8 cellular contexts compared by ENCODE assay signal in the genomic region with DNA sequence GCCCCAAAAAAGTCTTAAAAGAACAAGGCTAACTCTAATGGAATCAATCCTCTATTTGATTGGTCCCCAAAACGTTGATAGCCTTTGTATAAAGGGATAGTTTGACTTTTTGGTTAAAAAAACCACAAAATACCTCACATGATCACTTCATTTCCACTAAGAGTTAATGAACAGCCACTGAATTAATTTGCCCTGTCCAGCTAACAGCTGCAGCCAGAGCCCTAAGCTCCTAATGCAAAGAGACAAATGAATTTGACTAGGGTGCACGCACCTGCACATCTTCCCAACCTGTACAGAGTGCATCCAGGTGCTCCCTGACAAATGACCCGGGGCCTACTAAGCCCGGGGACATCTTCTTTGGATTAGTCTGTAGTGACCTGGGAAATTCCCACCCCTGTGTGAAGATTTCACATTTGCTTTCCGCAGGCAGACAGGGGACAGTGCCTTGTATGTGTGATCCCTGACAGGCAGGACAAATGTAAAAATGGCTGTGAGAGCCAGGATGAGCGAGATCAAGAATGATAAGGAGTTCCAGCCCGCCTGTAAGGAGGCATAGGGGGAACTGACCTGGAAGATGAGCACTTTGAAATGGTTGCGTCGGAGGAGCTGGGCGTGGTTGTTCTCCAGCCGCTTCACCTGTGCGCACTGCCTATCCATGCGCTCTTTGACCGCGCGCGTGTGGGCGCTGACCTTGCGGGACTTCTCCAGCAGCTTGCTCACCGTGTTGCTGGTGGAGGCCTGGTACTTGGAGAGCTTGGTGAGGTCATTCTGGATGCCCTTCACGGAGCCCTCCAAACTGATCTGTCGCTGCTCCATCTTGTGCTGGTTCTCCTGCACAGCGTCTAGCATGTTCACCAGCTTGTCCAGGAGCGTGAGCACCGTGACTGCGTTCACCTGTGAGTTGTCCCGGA. TPM values are rescaled to one million over a fixed set of nuclear protein-coding genes. Genes with fewer than 3 reads are reported as not detected.
A peak's percentile ranks its signal among the peaks of the same experiment; 100 is the strongest.
DNase-seq lines count a peak whose midpoint lies in the region; ATAC-seq, FAIRE-seq and TF ChIP-seq lines count a peak whose summit lies in the region.

No MANE protein-coding gene starts in this region.

- intact Hi-C loops in GM12878 (cut with micrococcal nuclease; ENCODE audit: unreplicated experiment) = no loop called here

- no peak for TF ChIP-seq RAD21 in GM12878 (IDR thresholded peaks at IDR 0.05; ENCODE audit: insufficient read depth, low read depth, low read length)

- TF ChIP-seq CTCF in GM12878 (IDR thresholded peaks at IDR 0.05 in 2 of 3, conservative IDR thresholded peaks at IDR 0.05 in 1 of 3; ENCODE audit: control insufficient read depth in 2 of 3, extremely low read depth in 1 of 3, insufficient read depth in 1 of 3, low read depth in 3 of 3, low read length in 3 of 3) = no peak
- TF ChIP-seq CTCF in suprapubic skin (IDR thresholded peaks at IDR 0.05) = no peak

- SMC1A ChIA-PET in GM12878 (lab: Charles Lee; ENCODE audit: uncharacterized antibody, unreplicated experiment) = interaction anchor here (0.6 to 1.6 kb wide), 4 partner anchors 33 to 316 kb away, joined by 3 to 4 read pairs (median 4); no protein-coding TSS in a partner anchor

- TF ChIP-seq POLR2A in GM12878 (IDR thresholded peaks at IDR 0.05; ENCODE audit: low read depth, low read length) = no peak
- no peak for TF ChIP-seq POLR2A in suprapubic skin (IDR thresholded peaks at IDR 0.05)

- no peaks in the 10 kb centered on the region for H3K79me2 ChIP-seq in GM12878 (ENCODE audit: control insufficient read depth, insufficient read depth, low read length)

- peak overlapping the region; percentile 42; the same call in 1 of the 2 replicates for H3K4me2 ChIP-seq in GM12878 (ENCODE audit: control insufficient read depth, insufficient read depth)

- H3K9me3 ChIP-seq in GM12878 (replicated peaks; ENCODE audit: control insufficient read depth, insufficient read depth, low read length) (no peaks in the 10 kb centered on the region), suprapubic skin (no peaks in the 10 kb centered on the region)

- whole genome bisulfite sequencing in GM12878 (ENCODE audit: insufficient coverage, insufficient replicate concordance, low lambda C conversion rate, missing lambda C conversion rate) = 13% methylated on average over 27 of the region's 27 CpGs
- 80% methylated on average over 24 of the region's 27 CpGs for WGBS in suprapubic skin

- in situ Hi-C loops in GM12878 (cut with MboI) = no loop called here

- no peak overlapping the region for H3K27ac ChIP-seq in GM12878 (ENCODE audit: control insufficient read depth, insufficient read depth)
- H3K27ac ChIP-seq in suprapubic skin = peak overlapping the region; percentile 68

- no peak overlapping the region for H3K9ac ChIP-seq in GM12878 (ENCODE audit: control insufficient read depth, insufficient read depth, low read length)

- FAIRE-seq in GM12878 (lab: Jason Lieb, UNC) = no peak

- CTCF ChIA-PET in GM12878 (lab: Yijun Ruan, JAX) = interaction anchor here (0.6 to 1.4 kb wide), 3 partner anchors 16 to 246 kb away, joined by 3 to 4 read pairs (median 4); no protein-coding TSS in a partner anchor

- RAD21 ChIA-PET in GM12878 (lab: Charles Lee; ENCODE audit: unreplicated experiment) = no interaction called here

- ATAC-seq in HG02852 (IDR thresholded peaks at IDR 0.05; ENCODE audit: unreplicated experiment) (peak; percentile 19), GM12878 (peak; percentile 42), left lobe of liver (peak; percentile 20), GM18873 (IDR thresholded peaks at IDR 0.05; ENCODE audit: low FRiP score, unreplicated experiment) (no peak), GM18861 (IDR thresholded peaks at IDR 0.05; ENCODE audit: unreplicated experiment) (no peak)

- POLR2A ChIA-PET in GM12878 (lab: Charles Lee) = no interaction called here

- DNase-seq in GM12878 (ENCODE audit: low read depth, low spot score) (no peak), left lobe of liver (ENCODE audit: low spot score) (no peak), suprapubic skin (ENCODE audit: low spot score in 2 of 2) (no peak), NCI-H1930 (lab: John Stamatoyannopoulos, UW) (no peak), NCI-H146 treated with DMSO at 0.1 percent for 48 hours (lab: John Stamatoyannopoulos, UW; ENCODE audit: unreplicated experiment) (no peak)

- H3K4me1 ChIP-seq in GM12878 (ENCODE audit: control insufficient read depth, insufficient read depth, low read length) = no peaks in the 10 kb centered on the region
- H3K4me1 ChIP-seq in suprapubic skin = peaks cover 28% of the 10 kb centered on the region

- no TSS peak for BruUV-seq in GM12878 (replicated peaks; lab: Mats Ljungman, UMichigan)

- H3K27me3 ChIP-seq in GM12878 (replicated peaks in 1 of 2; ENCODE audit: control insufficient read depth in 2 of 2, insufficient read depth in 2 of 2, low read length in 1 of 2) (peaks cover 5 to 14% of the 10 kb centered on the region in 2 experiments), suprapubic skin (no peaks in the 10 kb centered on the region)

- TF ChIP-seq EP300 in GM12878 (IDR thresholded peaks at IDR 0.05; ENCODE audit: borderline replicate concordance in 1 of 2, control insufficient read depth in 1 of 2, low read depth in 2 of 2, low read length in 2 of 2) = no peak
- no peak for TF ChIP-seq EP300 in suprapubic skin (IDR thresholded peaks at IDR 0.05)

- H3K36me3 ChIP-seq in GM12878 (ENCODE audit: control insufficient read depth in 2 of 2, insufficient read depth in 2 of 2, low read length in 1 of 2) (no peaks in the 10 kb centered on the region), suprapubic skin (no peaks in the 10 kb centered on the region)

- H3K4me3 ChIP-seq in GM12878 (no peak overlapping the region), suprapubic skin (peak overlapping the region; percentile 48)

- no peaks in the 10 kb centered on the region for H4K20me1 ChIP-seq in GM12878 (ENCODE audit: control insufficient read depth, insufficient read depth)

- no peak overlapping the region; the same call in 1 of the 2 replicates for H2AFZ ChIP-seq in GM12878 (ENCODE audit: control insufficient read depth, low read depth, low read length)

TF ChIP-seq in GM12878, 131 proteins besides CTCF, POLR2A, EP300 and RAD21:
- TF ChIP-seq PAX8 (IDR thresholded peaks at IDR 0.05) = no peak
- TF ChIP-seq, protein P1, sequence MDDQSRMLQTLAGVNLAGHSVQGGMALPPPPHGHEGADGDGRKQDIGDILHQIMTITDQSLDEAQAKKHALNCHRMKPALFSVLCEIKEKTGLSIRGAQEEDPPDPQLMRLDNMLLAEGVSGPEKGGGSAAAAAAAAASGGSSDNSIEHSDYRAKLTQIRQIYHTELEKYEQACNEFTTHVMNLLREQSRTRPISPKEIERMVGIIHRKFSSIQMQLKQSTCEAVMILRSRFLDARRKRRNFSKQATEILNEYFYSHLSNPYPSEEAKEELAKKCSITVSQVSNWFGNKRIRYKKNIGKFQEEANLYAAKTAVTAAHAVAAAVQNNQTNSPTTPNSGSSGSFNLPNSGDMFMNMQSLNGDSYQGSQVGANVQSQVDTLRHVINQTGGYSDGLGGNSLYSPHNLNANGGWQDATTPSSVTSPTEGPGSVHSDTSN (IDR thresholded peaks at IDR 0.05; ENCODE audit: insufficient replicate concordance, low read depth, low read length) = no peak
- TF ChIP-seq, protein P2, sequence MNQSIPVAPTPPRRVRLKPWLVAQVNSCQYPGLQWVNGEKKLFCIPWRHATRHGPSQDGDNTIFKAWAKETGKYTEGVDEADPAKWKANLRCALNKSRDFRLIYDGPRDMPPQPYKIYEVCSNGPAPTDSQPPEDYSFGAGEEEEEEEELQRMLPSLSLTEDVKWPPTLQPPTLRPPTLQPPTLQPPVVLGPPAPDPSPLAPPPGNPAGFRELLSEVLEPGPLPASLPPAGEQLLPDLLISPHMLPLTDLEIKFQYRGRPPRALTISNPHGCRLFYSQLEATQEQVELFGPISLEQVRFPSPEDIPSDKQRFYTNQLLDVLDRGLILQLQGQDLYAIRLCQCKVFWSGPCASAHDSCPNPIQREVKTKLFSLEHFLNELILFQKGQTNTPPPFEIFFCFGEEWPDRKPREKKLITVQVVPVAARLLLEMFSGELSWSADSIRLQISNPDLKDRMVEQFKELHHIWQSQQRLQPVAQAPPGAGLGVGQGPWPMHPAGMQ (IDR thresholded peaks at IDR 0.05; ENCODE audit: borderline replicate concordance) = no peak
- TF ChIP-seq IKZF2 (IDR thresholded peaks at IDR 0.05) = no peak
- no peak for TF ChIP-seq RBBP5 (conservative IDR thresholded peaks at IDR 0.05)
- no peak for TF ChIP-seq BHLHE40 (IDR thresholded peaks at IDR 0.05; ENCODE audit: borderline replicate concordance in 1 of 2, low read depth in 2 of 2, low read length in 1 of 2)
- TF ChIP-seq ATF7 (IDR thresholded peaks at IDR 0.05; ENCODE audit: low read depth) = no peak
- TF ChIP-seq ASH2L (IDR thresholded peaks at IDR 0.05; ENCODE audit: borderline replicate concordance, low read depth) = no peak
- no peak for TF ChIP-seq FOXK2 (IDR thresholded peaks at IDR 0.05)
- TF ChIP-seq STAT1 (conservative IDR thresholded peaks at IDR 0.05) = no peak
- TF ChIP-seq NR2C1 (IDR thresholded peaks at IDR 0.05) = no peak
- no peak for TF ChIP-seq PAX5 (IDR thresholded peaks at IDR 0.05; ENCODE audit: borderline replicate concordance, low read depth, low read length)
- TF ChIP-seq POU2F2 (IDR thresholded peaks at IDR 0.05; ENCODE audit: borderline replicate concordance, low read depth, low read length) = no peak

RNA-seq across cellular contexts. Expression of a gene that starts 0.8 kb away (rescaled TPM):
- not detected in 2 replicates for total RNA-seq in GM12878 (2013; cell fraction: nucleolus; rRNA removed)
- total RNA-seq in GM12878 (2014; rRNA removed) (not detected in 2 replicates), GM12878 (2014; rRNA removed; fragmentation: Illumina TruSeq; extraction: Trizol) (not detected in 2 replicates), GM12878 (2021) (0.11 TPM in 1 of 2 replicates, not detected in the other), left lobe of liver (8.6 TPM), suprapubic skin (10 to 100 TPM in 1 of 4 donors, 1 to 10 TPM in 3; 3.8 to 12.9 (median 6.7) TPM)
- polyA plus RNA-seq in GM12878 (2011; ENCODE audit: low read depth) = not detected
- polyA plus RNA-seq in GM12878 (2011; rRNA removed) (0.03 TPM in 1 of 2 replicates, not detected in the other), GM12878 (2014; fragmentation: Illumina TruSeq; extraction: Trizol) (not detected in 2 replicates), GM12878 (2014; fragmentation: Nextera tagmentation; extraction: Ambion mirVana) (not detected), GM12878 (2014; rRNA removed) (not detected in 2 replicates), GM12878 (2016; fragmentation: Nextera tagmentation; extraction: Ambion mirVana) (not detected)
- 0.01 TPM in 1 of 2 replicates, not detected in the other for polyA plus RNA-seq in GM12878 (2011; cell fraction: cytosol; rRNA removed)
- polyA plus RNA-seq in GM12878 (2011; cell fraction: nucleus; rRNA removed) = 0.04 TPM in 1 of 2 replicates, not detected in the other
- not detected in 2 replicates for polyA plus RNA-seq in GM12878 (2012)
- 0.10 TPM in 1 of 2 replicates, not detected in the other for polyA minus RNA-seq in GM12878 (2011; rRNA and poly(A)+ RNA removed)
- not detected in 2 replicates for polyA minus RNA-seq in GM12878 (2011; cell fraction: cytosol; rRNA and poly(A)+ RNA removed)
- polyA minus RNA-seq in GM12878 (2011; cell fraction: nucleus; rRNA and poly(A)+ RNA removed) = not detected in 2 replicates

Comparison
In these comparisons a context has a peak if more than half of its experiments do, and no peak if none do; other contexts are left out.
1. ATAC-seq: peak in HG02852 (single experiment), GM12878 (single experiment) and left lobe of liver (single experiment); none in GM18873 (single experiment) and GM18861 (single experiment).